In the genomic region with DNA sequence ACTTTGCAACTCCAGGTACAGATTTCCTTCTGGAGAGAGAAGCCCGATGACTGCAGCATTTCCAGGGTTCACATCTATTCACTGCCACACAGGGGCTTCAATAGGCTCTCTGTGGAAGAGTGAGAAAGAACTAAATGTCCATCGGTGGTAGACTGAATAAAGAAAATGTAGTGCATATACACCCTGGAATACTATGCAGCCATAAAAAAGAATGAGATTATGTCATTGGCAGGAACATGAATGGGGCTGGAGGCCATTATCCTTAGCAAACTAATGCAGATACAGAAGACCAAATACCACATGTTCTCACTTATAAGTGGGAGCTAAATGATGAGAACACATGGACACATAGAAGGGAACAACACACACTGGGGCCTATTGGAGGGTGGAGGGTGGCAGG, we compare ENCODE assay signal across 1 cellular context. TPM values are rescaled to one million over a fixed set of nuclear protein-coding genes. Genes with fewer than 3 reads are reported as not detected.
"Had no signal": no experiment of that assay in that cellular context is flagged by ENCODE, and none has a peak within 500 bp of the region (broad histone marks: within the 10 kb centered on the region; RNA-seq: fewer than 3 reads in every experiment).

No MANE protein-coding gene starts in this region.

RNA-seq across cellular contexts. Expression of a gene that starts 53.6 kb away (rescaled TPM):
- polyA plus RNA-seq: IgD-negative memory B cell had no signal
